Comparison of ENCODE assay signal across 9 cellular contexts in genomic region chr10:34319197-34319846, GRCh38.
DNase-seq lines count a peak whose midpoint lies in the region; ATAC-seq, FAIRE-seq and TF ChIP-seq lines count a peak whose summit lies in the region.
"Had no signal": no experiment of that assay in that cellular context is flagged by ENCODE, and none has a peak within 500 bp of the region (broad histone marks: within the 10 kb centered on the region; RNA-seq: fewer than 3 reads in every experiment).

No MANE protein-coding gene starts in this region.

- peak; percentile 40 for DNase-seq in COLO668 (lab: John Stamatoyannopoulos, UW; ENCODE audit: unreplicated experiment)
- DNase-seq in NCI-H128 (lab: John Stamatoyannopoulos, UW; ENCODE audit: unreplicated experiment): peak; percentile 24
- peak; percentile 64 for DNase-seq in HepG2 (ENCODE audit: low spot score)
- no peak for DNase-seq in activated CD4-positive, alpha-beta T cell treated with anti-CD3 and anti-CD28 coated beads, Interleukin-2, amount 50 U/mL, for 4 hours
- no peak for DNase-seq in activated naive CD4-positive, alpha-beta T cell treated with anti-CD3 and anti-CD28 coated beads, Interleukin-2, amount 50 U/mL, for 16 hours
- DNase-seq in coronary artery (ENCODE audit: low spot score): no peak
- no peak for DNase-seq in globus pallidus (ENCODE audit: low spot score)
- DNase-seq: activated T-cell treated with anti-CD3 and anti-CD28 coated beads, Interleukin-2, amount 50 U/mL, for 72 hours had no signal

- H3K4me1 ChIP-seq in HepG2 (ENCODE audit: insufficient read depth, low read length): peaks cover 21% of the 10 kb centered on the region

- no peak for TF ChIP-seq POLR2A in HepG2 (IDR thresholded peaks at IDR 0.05; ENCODE audit: insufficient read depth in 1 of 2, low read depth in 2 of 2, low read length in 2 of 2)

- H4K20me1 ChIP-seq in HepG2 (ENCODE audit: insufficient read depth, low read length): no peaks in the 10 kb centered on the region

- ATAC-seq in HepG2: peak; percentile 67; the same call in 2 of the 3 replicates
- ATAC-seq: activated T-cell treated with anti-CD3 and anti-CD28 coated beads, Interleukin-2, amount 50 U/mL, for 72 hours had no signal

- TF ChIP-seq CTCF in VCaP (conservative IDR thresholded peaks at IDR 0.05): no peak
- TF ChIP-seq CTCF in HepG2 (CRISPR knock-in tag; IDR thresholded peaks at IDR 0.05): no peak
- no peak for TF ChIP-seq CTCF in coronary artery (IDR thresholded peaks at IDR 0.05)

- H3K27me3 ChIP-seq in HepG2 (ENCODE audit: control insufficient read depth in 1 of 2, insufficient read depth in 2 of 2, low read length in 2 of 2): no peaks in the 10 kb centered on the region

- no peak for TF ChIP-seq RAD21 in HepG2 (CRISPR knock-in tag; IDR thresholded peaks at IDR 0.05)

- in situ Hi-C loops in HepG2 (cut with HindIII; ENCODE audit: extremely low pct_ligation_motif_present, low pct_unique_long_range_greater_than_20kb): no loop called here

- H2AFZ ChIP-seq in HepG2 (ENCODE audit: low read length): no peak overlapping the region

- FAIRE-seq in HepG2 (lab: Jason Lieb, UNC): no peak

- intact Hi-C loops in HepG2 (cut with micrococcal nuclease; ENCODE audit: unreplicated experiment): no loop called here

- WGBS in HepG2 (ENCODE audit: low lambda C conversion rate): 98% methylated on average over 6 of the region's 6 CpGs

- H3K9ac ChIP-seq in HepG2 (ENCODE audit: insufficient read depth, low read depth, low read length): no peak overlapping the region

- no peaks in the 10 kb centered on the region for H3K79me2 ChIP-seq in HepG2 (ENCODE audit: insufficient read depth, low read length)

- no peaks in the 10 kb centered on the region for H3K9me3 ChIP-seq in HepG2 (ENCODE audit: low read length)

- TF ChIP-seq EP300 in HepG2 (IDR thresholded peaks at IDR 0.05; ENCODE audit: low read depth in 2 of 2, low read length in 2 of 2) (no peak), HepG2 (CRISPR knock-in tag; IDR thresholded peaks at IDR 0.05; ENCODE audit: borderline replicate concordance) (no peak)

- H3K36me3 ChIP-seq in HepG2 (replicated peaks in 1 of 2; ENCODE audit: control insufficient read depth in 1 of 2, insufficient read depth in 2 of 2, low read length in 2 of 2): peaks cover 10% of the 10 kb centered on the region in 2 experiments

- H3K27ac ChIP-seq in VCaP (peak overlapping the region; percentile 68), HepG2 (ENCODE audit: extremely low read length, insufficient read depth, low read length) (no peak overlapping the region), coronary artery (no peak overlapping the region)

- no TSS peak for BruUV-seq in HepG2 (replicated peaks; lab: Mats Ljungman, UMichigan)

- no peak overlapping the region for H3K4me2 ChIP-seq in HepG2 (ENCODE audit: low read depth, low read length)

- CTCF ChIA-PET in HepG2 (lab: Yijun Ruan, JAX; ENCODE audit: low intra/inter-chr PET ratio, low total read pairs): no interaction called here

- POLR2A ChIA-PET in HepG2 (lab: Yijun Ruan, JAX): no interaction called here

- H3K4me3 ChIP-seq in HepG2 (replicated peaks in 1 of 3; ENCODE audit: insufficient read depth in 1 of 3, low read depth in 2 of 3, low read length in 3 of 3) (no peak overlapping the region), coronary artery (no peak overlapping the region)

TF ChIP-seq in HepG2, 621 proteins besides CTCF, POLR2A, EP300 and RAD21 (continues in another document):
- TF ChIP-seq SOX6 (IDR thresholded peaks at IDR 0.05) (no peak), SOX6 (CRISPR knock-in tag; IDR thresholded peaks at IDR 0.05) (0 out of 2 replicates have a peak, but pooled peaks have one; percentile 15), KDM2A (CRISPR knock-in tag; IDR thresholded peaks at IDR 0.05; ENCODE audit: borderline replicate concordance, low read depth) (no peak), ZNF607 (CRISPR knock-in tag; IDR thresholded peaks at IDR 0.05; ENCODE audit: borderline replicate concordance) (no peak), FOXA3 (CRISPR knock-in tag; IDR thresholded peaks at IDR 0.05) (peak; percentile 76), THAP11 (CRISPR knock-in tag; IDR thresholded peaks at IDR 0.05) (0 out of 2 replicates have a peak, but pooled peaks have one; percentile 17), GATAD2A (CRISPR knock-in tag; IDR thresholded peaks at IDR 0.05) (peak; percentile 31; the same call in 1 of the 2 replicates), CEBPB (IDR thresholded peaks at IDR 0.05; ENCODE audit: borderline replicate concordance, low read depth, low read length) (peak; percentile 67; the same call in 1 of the 2 replicates), HOXA7 (CRISPR knock-in tag; IDR thresholded peaks at IDR 0.05) (no peak), AKNA (CRISPR knock-in tag; IDR thresholded peaks at IDR 0.05; ENCODE audit: borderline replicate concordance) (no peak), THAP7 (CRISPR knock-in tag; IDR thresholded peaks at IDR 0.05) (no peak), FOXK1 (CRISPR knock-in tag; IDR thresholded peaks at IDR 0.05; ENCODE audit: borderline replicate concordance, low read depth) (peak; percentile 39; the same call in 1 of the 2 replicates), ATF2 (CRISPR knock-in tag; IDR thresholded peaks at IDR 0.05) (no peak), CEBPG (CRISPR knock-in tag; IDR thresholded peaks at IDR 0.05) (peak; percentile 74)

Comparison
In these comparisons a context has a peak if more than half of its experiments do, and no peak if none do; other contexts are left out.
1. DNase-seq: peak in COLO668 (single experiment), NCI-H128 (single experiment) and HepG2 (single experiment); none in activated CD4-positive, alpha-beta T cell treated with anti-CD3 and anti-CD28 coated beads, Interleukin-2, amount 50 U/mL, for 4 hours (0 of 2), activated naive CD4-positive, alpha-beta T cell treated with anti-CD3 and anti-CD28 coated beads, Interleukin-2, amount 50 U/mL, for 16 hours (single experiment), coronary artery (single experiment) and globus pallidus (single experiment).